Comparison of ENCODE assay signal across 6 cellular contexts in the genomic region with DNA sequence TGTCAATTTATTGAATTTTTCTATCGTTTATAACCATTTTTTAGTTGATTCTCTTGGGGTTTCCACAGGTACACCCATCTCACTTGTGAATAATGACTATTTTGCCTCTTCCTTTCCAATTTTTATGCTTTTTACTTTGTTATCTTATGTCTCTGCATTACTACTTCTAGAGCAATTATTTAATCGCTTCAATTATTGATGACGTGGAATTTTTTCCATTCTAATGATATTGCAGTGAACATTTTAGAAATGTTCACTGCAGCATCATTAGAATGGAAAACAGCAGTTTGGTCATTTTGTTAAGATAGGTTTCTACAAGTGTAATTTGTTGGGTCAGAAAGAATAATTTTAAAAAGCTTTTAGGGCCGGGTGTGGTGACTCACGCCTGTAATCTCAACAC.
"Had no signal": no experiment of that assay in that cellular context is flagged by ENCODE, and none has a peak within 500 bp of the region (broad histone marks: within the 10 kb centered on the region; RNA-seq: fewer than 3 reads in every experiment).

No MANE protein-coding gene starts in this region.

- H3K9ac ChIP-seq: KMS-11 had no signal

- FAIRE-seq: HTR-8/SVneo had no signal

- H3K4me2 ChIP-seq: KMS-11 had no signal

- DNase-seq: IMR-90, KBM-7, KG1 had no signal

- H3K27ac ChIP-seq: HL-60, KMS-11 had no signal
